10 cellular contexts compared by ENCODE assay signal in genomic region chr19:2663920-2664571, GRCh38.
DNase-seq lines count a peak whose midpoint lies in the region; ATAC-seq, FAIRE-seq and TF ChIP-seq lines count a peak whose summit lies in the region.
"Had no signal": no experiment of that assay in that cellular context is flagged by ENCODE, and none has a peak within 500 bp of the region (broad histone marks: within the 10 kb centered on the region; RNA-seq: fewer than 3 reads in every experiment).

No MANE protein-coding gene starts in this region.

- no peak overlapping the region for H3K27ac ChIP-seq in HEK293 (ENCODE audit: extremely low read depth, low read depth, low read length)
- no peak overlapping the region for H3K27ac ChIP-seq in WERI-Rb-1

- peak; percentile 74 for DNase-seq in GM12865 (ENCODE audit: low read depth)
- peak; percentile 16 for DNase-seq in WERI-Rb-1
- peak; percentile 87 to 91 for DNase-seq in memory B cell (ENCODE audit: low spot score in 2 of 2)
- no peak for DNase-seq in urothelium cell line (ENCODE audit: low spot score)
- no peak for DNase-seq in COLO668 (lab: John Stamatoyannopoulos, UW; ENCODE audit: unreplicated experiment)
- DNase-seq: GDM1, NCI-H1092 had no signal

- H3K4me1 Mint-ChIP-seq in memory B cell = peaks cover 31% of the 10 kb centered on the region

- H3K36me3 Mint-ChIP-seq in memory B cell = peaks cover 18% of the 10 kb centered on the region

- peaks cover 10% of the 10 kb centered on the region for H3K27me3 ChIP-seq in WERI-Rb-1 (ENCODE audit: insufficient read depth, low read depth, severe bottlenecking)

- ATAC-seq in memory B cell (ENCODE audit: low read depth) = peak; percentile 83
- ATAC-seq in GM18873 (IDR thresholded peaks at IDR 0.05; ENCODE audit: low FRiP score, unreplicated experiment) = no peak
- no peak for ATAC-seq in GM21515 (IDR thresholded peaks at IDR 0.05; ENCODE audit: unreplicated experiment)

- no peaks in the 10 kb centered on the region for H3K27me3 Mint-ChIP-seq in memory B cell

- no peaks in the 10 kb centered on the region for H3K9me3 Mint-ChIP-seq in memory B cell

- H3K9me3 ChIP-seq in HEK293 (ENCODE audit: control insufficient read depth, insufficient read depth, low read depth, low read length) (no peaks in the 10 kb centered on the region), WERI-Rb-1 (ENCODE audit: severe bottlenecking) (peaks cover 16% of the 10 kb centered on the region)

- CTCF ChIA-PET in HEK293 (lab: Yijun Ruan, JAX) = no interaction called here

- H3K4me3 ChIP-seq in GM12865 (ENCODE audit: low read depth, low read length) = no peak overlapping the region
- H3K4me3 ChIP-seq in HEK293 (ENCODE audit: low read depth, low read length) = no peak overlapping the region
- H3K4me3 ChIP-seq in WERI-Rb-1 (ENCODE audit: low read depth, low read length) = no peak overlapping the region

- H3K27ac Mint-ChIP-seq in memory B cell = peak overlapping the region; percentile 99

- no peaks in the 10 kb centered on the region for H3K36me3 ChIP-seq in HEK293 (ENCODE audit: control insufficient read depth in 2 of 2, insufficient read depth in 1 of 2, low read length in 2 of 2)
- H3K36me3 ChIP-seq in WERI-Rb-1 = no peaks in the 10 kb centered on the region

- H3K4me3 Mint-ChIP-seq in memory B cell = peak overlapping the region; percentile 58

- no peaks in the 10 kb centered on the region for H3K4me1 ChIP-seq in HEK293 (ENCODE audit: control insufficient read depth, insufficient read depth, low read length)

- POLR2A ChIA-PET in HEK293 (lab: Yijun Ruan, JAX) = no interaction called here

- TF ChIP-seq CTCF in GM12865 (IDR thresholded peaks at IDR 0.05; ENCODE audit: insufficient read depth, low read depth, low read length, missing control alignments) (peak; percentile 19), HEK293 (tag by site-specific recombination; IDR thresholded peaks at IDR 0.05) (no peak), WERI-Rb-1 (IDR thresholded peaks at IDR 0.05; ENCODE audit: low read depth, low read length) (peak; percentile 39; the same call in 1 of the 2 replicates)

- FAIRE-seq in urothelium cell line (lab: Jason Lieb, UNC) = no peak

TF ChIP-seq in HEK293, 187 proteins besides CTCF, POLR2A, EP300 and RAD21:
- TF ChIP-seq ZNF214 (tag by site-specific recombination; IDR thresholded peaks at IDR 0.05; ENCODE audit: borderline replicate concordance) (no peak), EGR2 (tag by site-specific recombination; IDR thresholded peaks at IDR 0.05; ENCODE audit: low read depth) (peak; percentile 27; the same call in 1 of the 2 replicates)

Comparison
In these comparisons a context has a peak if more than half of its experiments do, and no peak if none do; other contexts are left out.
1. DNase-seq: peak in GM12865 (single experiment), WERI-Rb-1 (single experiment) and memory B cell (2 of 2); none in urothelium cell line (single experiment) and COLO668 (single experiment).